1 cellular context compared by ENCODE assay signal in genomic region chr12:1760566-1761382, GRCh38.
A peak's percentile ranks its signal among the peaks of the same experiment; 100 is the strongest.
TF ChIP-seq lines count a peak whose summit lies in the region.

No MANE protein-coding gene starts in this region.

TF ChIP-seq in HepG2, 621 proteins besides CTCF, POLR2A, EP300 and RAD21 (continued from another document and continues in another):
- no peak for TF ChIP-seq ZBTB3 (CRISPR knock-in tag; IDR thresholded peaks at IDR 0.05; ENCODE audit: borderline replicate concordance, low read depth)
- TF ChIP-seq, protein P1, sequence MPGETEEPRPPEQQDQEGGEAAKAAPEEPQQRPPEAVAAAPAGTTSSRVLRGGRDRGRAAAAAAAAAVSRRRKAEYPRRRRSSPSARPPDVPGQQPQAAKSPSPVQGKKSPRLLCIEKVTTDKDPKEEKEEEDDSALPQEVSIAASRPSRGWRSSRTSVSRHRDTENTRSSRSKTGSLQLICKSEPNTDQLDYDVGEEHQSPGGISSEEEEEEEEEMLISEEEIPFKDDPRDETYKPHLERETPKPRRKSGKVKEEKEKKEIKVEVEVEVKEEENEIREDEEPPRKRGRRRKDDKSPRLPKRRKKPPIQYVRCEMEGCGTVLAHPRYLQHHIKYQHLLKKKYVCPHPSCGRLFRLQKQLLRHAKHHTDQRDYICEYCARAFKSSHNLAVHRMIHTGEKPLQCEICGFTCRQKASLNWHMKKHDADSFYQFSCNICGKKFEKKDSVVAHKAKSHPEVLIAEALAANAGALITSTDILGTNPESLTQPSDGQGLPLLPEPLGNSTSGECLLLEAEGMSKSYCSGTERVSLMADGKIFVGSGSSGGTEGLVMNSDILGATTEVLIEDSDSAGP (CRISPR knock-in tag; IDR thresholded peaks at IDR 0.05; ENCODE audit: borderline replicate concordance): no peak
- TF ChIP-seq, protein P2, sequence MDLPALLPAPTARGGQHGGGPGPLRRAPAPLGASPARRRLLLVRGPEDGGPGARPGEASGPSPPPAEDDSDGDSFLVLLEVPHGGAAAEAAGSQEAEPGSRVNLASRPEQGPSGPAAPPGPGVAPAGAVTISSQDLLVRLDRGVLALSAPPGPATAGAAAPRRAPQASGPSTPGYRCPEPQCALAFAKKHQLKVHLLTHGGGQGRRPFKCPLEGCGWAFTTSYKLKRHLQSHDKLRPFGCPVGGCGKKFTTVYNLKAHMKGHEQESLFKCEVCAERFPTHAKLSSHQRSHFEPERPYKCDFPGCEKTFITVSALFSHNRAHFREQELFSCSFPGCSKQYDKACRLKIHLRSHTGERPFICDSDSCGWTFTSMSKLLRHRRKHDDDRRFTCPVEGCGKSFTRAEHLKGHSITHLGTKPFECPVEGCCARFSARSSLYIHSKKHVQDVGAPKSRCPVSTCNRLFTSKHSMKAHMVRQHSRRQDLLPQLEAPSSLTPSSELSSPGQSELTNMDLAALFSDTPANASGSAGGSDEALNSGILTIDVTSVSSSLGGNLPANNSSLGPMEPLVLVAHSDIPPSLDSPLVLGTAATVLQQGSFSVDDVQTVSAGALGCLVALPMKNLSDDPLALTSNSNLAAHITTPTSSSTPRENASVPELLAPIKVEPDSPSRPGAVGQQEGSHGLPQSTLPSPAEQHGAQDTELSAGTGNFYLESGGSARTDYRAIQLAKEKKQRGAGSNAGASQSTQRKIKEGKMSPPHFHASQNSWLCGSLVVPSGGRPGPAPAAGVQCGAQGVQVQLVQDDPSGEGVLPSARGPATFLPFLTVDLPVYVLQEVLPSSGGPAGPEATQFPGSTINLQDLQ (CRISPR knock-in tag; IDR thresholded peaks at IDR 0.05): no peak
- no peak for TF ChIP-seq ZNF501 (CRISPR knock-in tag; IDR thresholded peaks at IDR 0.05)
- TF ChIP-seq, protein P3, sequence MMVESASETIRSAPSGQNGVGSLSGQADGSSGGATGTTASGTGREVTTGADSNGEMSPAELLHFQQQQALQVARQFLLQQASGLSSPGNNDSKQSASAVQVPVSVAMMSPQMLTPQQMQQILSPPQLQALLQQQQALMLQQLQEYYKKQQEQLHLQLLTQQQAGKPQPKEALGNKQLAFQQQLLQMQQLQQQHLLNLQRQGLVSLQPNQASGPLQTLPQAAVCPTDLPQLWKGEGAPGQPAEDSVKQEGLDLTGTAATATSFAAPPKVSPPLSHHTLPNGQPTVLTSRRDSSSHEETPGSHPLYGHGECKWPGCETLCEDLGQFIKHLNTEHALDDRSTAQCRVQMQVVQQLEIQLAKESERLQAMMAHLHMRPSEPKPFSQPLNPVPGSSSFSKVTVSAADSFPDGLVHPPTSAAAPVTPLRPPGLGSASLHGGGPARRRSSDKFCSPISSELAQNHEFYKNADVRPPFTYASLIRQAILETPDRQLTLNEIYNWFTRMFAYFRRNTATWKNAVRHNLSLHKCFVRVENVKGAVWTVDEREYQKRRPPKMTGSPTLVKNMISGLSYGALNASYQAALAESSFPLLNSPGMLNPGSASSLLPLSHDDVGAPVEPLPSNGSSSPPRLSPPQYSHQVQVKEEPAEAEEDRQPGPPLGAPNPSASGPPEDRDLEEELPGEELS (CRISPR knock-in tag; IDR thresholded peaks at IDR 0.05): peak; percentile 71
- TF ChIP-seq, protein P4, sequence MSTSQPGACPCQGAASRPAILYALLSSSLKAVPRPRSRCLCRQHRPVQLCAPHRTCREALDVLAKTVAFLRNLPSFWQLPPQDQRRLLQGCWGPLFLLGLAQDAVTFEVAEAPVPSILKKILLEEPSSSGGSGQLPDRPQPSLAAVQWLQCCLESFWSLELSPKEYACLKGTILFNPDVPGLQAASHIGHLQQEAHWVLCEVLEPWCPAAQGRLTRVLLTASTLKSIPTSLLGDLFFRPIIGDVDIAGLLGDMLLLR (CRISPR knock-in tag; IDR thresholded peaks at IDR 0.05): no peak
- TF ChIP-seq, protein P5, sequence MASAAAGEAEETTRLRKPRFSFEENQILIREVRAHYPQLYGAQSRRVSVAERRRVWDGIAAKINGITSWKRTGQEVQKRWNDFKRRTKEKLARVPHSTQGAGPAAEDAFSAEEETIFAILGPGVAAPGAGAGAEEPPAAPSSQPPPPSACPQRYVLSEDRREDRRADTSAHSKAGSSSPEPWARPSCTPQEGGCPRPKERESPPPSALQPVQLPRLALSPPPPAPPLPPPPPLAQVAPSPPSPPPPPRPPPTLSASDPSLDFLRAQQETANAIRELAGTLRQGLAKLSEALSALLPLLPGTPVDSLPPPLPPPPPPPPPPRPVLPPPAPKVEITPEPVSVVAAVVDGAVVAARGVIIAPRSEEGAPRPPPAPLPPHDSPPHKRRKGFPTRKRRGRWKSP (CRISPR knock-in tag; IDR thresholded peaks at IDR 0.05): no peak
- no peak for TF ChIP-seq ZNF703 (CRISPR knock-in tag; IDR thresholded peaks at IDR 0.05; ENCODE audit: borderline replicate concordance)
- TF ChIP-seq MED1 (CRISPR knock-in tag; IDR thresholded peaks at IDR 0.05): peak; percentile 95
- TF ChIP-seq CBX5 (CRISPR knock-in tag; IDR thresholded peaks at IDR 0.05; ENCODE audit: borderline replicate concordance): no peak
- TF ChIP-seq ZKSCAN5 (CRISPR knock-in tag; IDR thresholded peaks at IDR 0.05): no peak
- TF ChIP-seq MAX (IDR thresholded peaks at IDR 0.05): peak; percentile 39; the same call in 1 of the 2 replicates
- no peak for TF ChIP-seq ZNF468 (CRISPR knock-in tag; IDR thresholded peaks at IDR 0.05)
- TF ChIP-seq, protein P6, sequence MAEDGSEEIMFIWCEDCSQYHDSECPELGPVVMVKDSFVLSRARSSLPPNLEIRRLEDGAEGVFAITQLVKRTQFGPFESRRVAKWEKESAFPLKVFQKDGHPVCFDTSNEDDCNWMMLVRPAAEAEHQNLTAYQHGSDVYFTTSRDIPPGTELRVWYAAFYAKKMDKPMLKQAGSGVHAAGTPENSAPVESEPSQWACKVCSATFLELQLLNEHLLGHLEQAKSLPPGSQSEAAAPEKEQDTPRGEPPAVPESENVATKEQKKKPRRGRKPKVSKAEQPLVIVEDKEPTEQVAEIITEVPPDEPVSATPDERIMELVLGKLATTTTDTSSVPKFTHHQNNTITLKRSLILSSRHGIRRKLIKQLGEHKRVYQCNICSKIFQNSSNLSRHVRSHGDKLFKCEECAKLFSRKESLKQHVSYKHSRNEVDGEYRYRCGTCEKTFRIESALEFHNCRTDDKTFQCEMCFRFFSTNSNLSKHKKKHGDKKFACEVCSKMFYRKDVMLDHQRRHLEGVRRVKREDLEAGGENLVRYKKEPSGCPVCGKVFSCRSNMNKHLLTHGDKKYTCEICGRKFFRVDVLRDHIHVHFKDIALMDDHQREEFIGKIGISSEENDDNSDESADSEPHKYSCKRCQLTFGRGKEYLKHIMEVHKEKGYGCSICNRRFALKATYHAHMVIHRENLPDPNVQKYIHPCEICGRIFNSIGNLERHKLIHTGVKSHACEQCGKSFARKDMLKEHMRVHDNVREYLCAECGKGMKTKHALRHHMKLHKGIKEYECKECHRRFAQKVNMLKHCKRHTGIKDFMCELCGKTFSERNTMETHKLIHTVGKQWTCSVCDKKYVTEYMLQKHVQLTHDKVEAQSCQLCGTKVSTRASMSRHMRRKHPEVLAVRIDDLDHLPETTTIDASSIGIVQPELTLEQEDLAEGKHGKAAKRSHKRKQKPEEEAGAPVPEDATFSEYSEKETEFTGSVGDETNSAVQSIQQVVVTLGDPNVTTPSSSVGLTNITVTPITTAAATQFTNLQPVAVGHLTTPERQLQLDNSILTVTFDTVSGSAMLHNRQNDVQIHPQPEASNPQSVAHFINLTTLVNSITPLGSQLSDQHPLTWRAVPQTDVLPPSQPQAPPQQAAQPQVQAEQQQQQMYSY (CRISPR knock-in tag; IDR thresholded peaks at IDR 0.05): no peak
- TF ChIP-seq ZZZ3 (CRISPR knock-in tag; IDR thresholded peaks at IDR 0.05; ENCODE audit: borderline replicate concordance): no peak
- no peak for TF ChIP-seq STAG1 (CRISPR knock-in tag; IDR thresholded peaks at IDR 0.05)
- TF ChIP-seq ZNF224 (CRISPR knock-in tag; IDR thresholded peaks at IDR 0.05): no peak
- no peak for TF ChIP-seq ZNF841 (CRISPR knock-in tag; IDR thresholded peaks at IDR 0.05; ENCODE audit: borderline replicate concordance)
- TF ChIP-seq, protein P7, sequence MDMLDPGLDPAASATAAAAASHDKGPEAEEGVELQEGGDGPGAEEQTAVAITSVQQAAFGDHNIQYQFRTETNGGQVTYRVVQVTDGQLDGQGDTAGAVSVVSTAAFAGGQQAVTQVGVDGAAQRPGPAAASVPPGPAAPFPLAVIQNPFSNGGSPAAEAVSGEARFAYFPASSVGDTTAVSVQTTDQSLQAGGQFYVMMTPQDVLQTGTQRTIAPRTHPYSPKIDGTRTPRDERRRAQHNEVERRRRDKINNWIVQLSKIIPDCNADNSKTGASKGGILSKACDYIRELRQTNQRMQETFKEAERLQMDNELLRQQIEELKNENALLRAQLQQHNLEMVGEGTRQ (IDR thresholded peaks at IDR 0.05; ENCODE audit: low read depth, low read length): no peak
- TF ChIP-seq, protein P7 (CRISPR knock-in tag; IDR thresholded peaks at IDR 0.05; ENCODE audit: borderline replicate concordance): no peak
- peak; percentile 63; the same call in 1 of the 2 replicates for TF ChIP-seq ZNF136 (CRISPR knock-in tag; IDR thresholded peaks at IDR 0.05; ENCODE audit: low read depth)
- peak; percentile 6; the same call in 1 of the 2 replicates for TF ChIP-seq NKX3-1 (CRISPR knock-in tag; IDR thresholded peaks at IDR 0.05)
- TF ChIP-seq ZNF792 (CRISPR knock-in tag; IDR thresholded peaks at IDR 0.05): peak; percentile 76; the same call in 1 of the 2 replicates
- TF ChIP-seq HMG20B (CRISPR knock-in tag; conservative IDR thresholded peaks at IDR 0.05): no peak
- no peak for TF ChIP-seq ZNF552 (CRISPR knock-in tag; IDR thresholded peaks at IDR 0.05; ENCODE audit: borderline replicate concordance)
- no peak for TF ChIP-seq ZSCAN12 (CRISPR knock-in tag; IDR thresholded peaks at IDR 0.05)
- TF ChIP-seq HCFC1 (IDR thresholded peaks at IDR 0.05; ENCODE audit: low read depth, low read length): no peak
- TF ChIP-seq HNF4G (IDR thresholded peaks at IDR 0.05; ENCODE audit: borderline replicate concordance, low read depth, low read length): peak; percentile 60; the same call in 1 of the 2 replicates
- TF ChIP-seq HNF4G (CRISPR knock-in tag; IDR thresholded peaks at IDR 0.05; ENCODE audit: borderline replicate concordance, low read depth): no peak; the same call in 1 of the 2 replicates
- TF ChIP-seq, protein P8, sequence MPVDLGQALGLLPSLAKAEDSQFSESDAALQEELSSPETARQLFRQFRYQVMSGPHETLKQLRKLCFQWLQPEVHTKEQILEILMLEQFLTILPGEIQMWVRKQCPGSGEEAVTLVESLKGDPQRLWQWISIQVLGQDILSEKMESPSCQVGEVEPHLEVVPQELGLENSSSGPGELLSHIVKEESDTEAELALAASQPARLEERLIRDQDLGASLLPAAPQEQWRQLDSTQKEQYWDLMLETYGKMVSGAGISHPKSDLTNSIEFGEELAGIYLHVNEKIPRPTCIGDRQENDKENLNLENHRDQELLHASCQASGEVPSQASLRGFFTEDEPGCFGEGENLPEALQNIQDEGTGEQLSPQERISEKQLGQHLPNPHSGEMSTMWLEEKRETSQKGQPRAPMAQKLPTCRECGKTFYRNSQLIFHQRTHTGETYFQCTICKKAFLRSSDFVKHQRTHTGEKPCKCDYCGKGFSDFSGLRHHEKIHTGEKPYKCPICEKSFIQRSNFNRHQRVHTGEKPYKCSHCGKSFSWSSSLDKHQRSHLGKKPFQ (CRISPR knock-in tag; IDR thresholded peaks at IDR 0.05; ENCODE audit: insufficient replicate concordance): peak; percentile 26
- TF ChIP-seq, protein P9, sequence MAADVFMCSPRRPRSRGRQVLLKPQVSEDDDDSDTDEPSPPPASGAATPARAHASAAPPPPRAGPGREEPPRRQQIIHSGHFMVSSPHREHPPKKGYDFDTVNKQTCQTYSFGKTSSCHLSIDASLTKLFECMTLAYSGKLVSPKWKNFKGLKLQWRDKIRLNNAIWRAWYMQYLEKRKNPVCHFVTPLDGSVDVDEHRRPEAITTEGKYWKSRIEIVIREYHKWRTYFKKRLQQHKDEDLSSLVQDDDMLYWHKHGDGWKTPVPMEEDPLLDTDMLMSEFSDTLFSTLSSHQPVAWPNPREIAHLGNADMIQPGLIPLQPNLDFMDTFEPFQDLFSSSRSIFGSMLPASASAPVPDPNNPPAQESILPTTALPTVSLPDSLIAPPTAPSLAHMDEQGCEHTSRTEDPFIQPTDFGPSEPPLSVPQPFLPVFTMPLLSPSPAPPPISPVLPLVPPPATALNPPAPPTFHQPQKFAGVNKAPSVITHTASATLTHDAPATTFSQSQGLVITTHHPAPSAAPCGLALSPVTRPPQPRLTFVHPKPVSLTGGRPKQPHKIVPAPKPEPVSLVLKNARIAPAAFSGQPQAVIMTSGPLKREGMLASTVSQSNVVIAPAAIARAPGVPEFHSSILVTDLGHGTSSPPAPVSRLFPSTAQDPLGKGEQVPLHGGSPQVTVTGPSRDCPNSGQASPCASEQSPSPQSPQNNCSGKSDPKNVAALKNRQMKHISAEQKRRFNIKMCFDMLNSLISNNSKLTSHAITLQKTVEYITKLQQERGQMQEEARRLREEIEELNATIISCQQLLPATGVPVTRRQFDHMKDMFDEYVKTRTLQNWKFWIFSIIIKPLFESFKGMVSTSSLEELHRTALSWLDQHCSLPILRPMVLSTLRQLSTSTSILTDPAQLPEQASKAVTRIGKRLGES (CRISPR knock-in tag; IDR thresholded peaks at IDR 0.05; ENCODE audit: borderline replicate concordance): no peak
- no peak for TF ChIP-seq TEAD2 (CRISPR knock-in tag; IDR thresholded peaks at IDR 0.05)
- peak; percentile 36; the same call in 1 of the 2 replicates for TF ChIP-seq CHD4 (IDR thresholded peaks at IDR 0.05; ENCODE audit: borderline replicate concordance, low read length)
- no peak for TF ChIP-seq ZNF691 (CRISPR knock-in tag; IDR thresholded peaks at IDR 0.05; ENCODE audit: borderline replicate concordance, low read depth)
- no peak for TF ChIP-seq ZNF326 (CRISPR knock-in tag; IDR thresholded peaks at IDR 0.05; ENCODE audit: borderline replicate concordance)
- no peak for TF ChIP-seq ZNF256 (CRISPR knock-in tag; conservative IDR thresholded peaks at IDR 0.05)
- TF ChIP-seq SETDB1 (CRISPR knock-in tag; IDR thresholded peaks at IDR 0.05; ENCODE audit: borderline replicate concordance): no peak
- TF ChIP-seq, protein P10, sequence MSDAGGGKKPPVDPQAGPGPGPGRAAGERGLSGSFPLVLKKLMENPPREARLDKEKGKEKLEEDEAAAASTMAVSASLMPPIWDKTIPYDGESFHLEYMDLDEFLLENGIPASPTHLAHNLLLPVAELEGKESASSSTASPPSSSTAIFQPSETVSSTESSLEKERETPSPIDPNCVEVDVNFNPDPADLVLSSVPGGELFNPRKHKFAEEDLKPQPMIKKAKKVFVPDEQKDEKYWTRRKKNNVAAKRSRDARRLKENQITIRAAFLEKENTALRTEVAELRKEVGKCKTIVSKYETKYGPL (CRISPR knock-in tag; IDR thresholded peaks at IDR 0.05): no peak
- 0 out of 2 replicates have a peak, but pooled peaks have one; percentile 4 for TF ChIP-seq MAFF (IDR thresholded peaks at IDR 0.05; ENCODE audit: low read depth, low read length)
- TF ChIP-seq TGIF2 (CRISPR knock-in tag; IDR thresholded peaks at IDR 0.05): no peak
